8 cellular contexts compared by ENCODE assay signal in genomic region chr1:206243335-206243734, GRCh38. TPM values are rescaled to one million over a fixed set of nuclear protein-coding genes. Genes with fewer than 3 reads are reported as not detected.
DNase-seq lines count a peak whose midpoint lies in the region; ATAC-seq lines count a peak whose summit lies in the region.
"Not testable (repeated sequence)": the region's sequence is repeated elsewhere in the genome, so short reads cannot be mapped to it uniquely, and the experiment has no call there.

No MANE protein-coding gene starts in this region.

- H3K27ac Mint-ChIP-seq in activated CD4-positive, alpha-beta memory T cell treated with anti-CD3 and anti-CD28 coated beads, Interleukin-2, amount 10 ng/mL, durations not matched to agents 7 days and 5 days: not testable (repeated sequence)

- H3K36me3 Mint-ChIP-seq in activated CD4-positive, alpha-beta memory T cell treated with anti-CD3 and anti-CD28 coated beads, Interleukin-2, amount 10 ng/mL, durations not matched to agents 7 days and 5 days (ENCODE audit: low read depth): not testable (repeated sequence)

- CTCF ChIA-PET in activated CD4-positive, alpha-beta memory T cell treated with anti-CD3 and anti-CD28 coated beads, Interleukin-2, amount 10 ng/mL, durations not matched to agents 7 days and 5 days (lab: Charles Lee): not testable (repeated sequence)

- intact Hi-C loops in left colon (cut with DNase I, micrococcal nuclease): not testable (repeated sequence)

- not testable (repeated sequence) for H3K27me3 Mint-ChIP-seq in activated CD4-positive, alpha-beta memory T cell treated with anti-CD3 and anti-CD28 coated beads, Interleukin-2, amount 10 ng/mL, durations not matched to agents 7 days and 5 days

- H3K9me3 Mint-ChIP-seq in activated CD4-positive, alpha-beta memory T cell treated with anti-CD3 and anti-CD28 coated beads, Interleukin-2, amount 10 ng/mL, durations not matched to agents 7 days and 5 days: not testable (repeated sequence)

- DNase-seq in NCI-H146 (lab: John Stamatoyannopoulos, UW): peak; percentile 9
- peak; percentile 22 for DNase-seq in activated CD4-positive, alpha-beta memory T cell treated with anti-CD3 and anti-CD28 coated beads, Interleukin-2, amount 10 ng/mL, durations not matched to agents 7 days and 5 days
- not testable (repeated sequence) for DNase-seq in left colon; stimulated activated naive CD8-positive, alpha-beta T cell treated with anti-CD3 and anti-CD28 coated beads, Interleukin-15, Interleukin-2, amounts not matched to agents 100 U/mL and 50 U/mL, for 24 hours

- POLR2A ChIA-PET in activated CD4-positive, alpha-beta memory T cell treated with anti-CD3 and anti-CD28 coated beads, Interleukin-2, amount 10 ng/mL, durations not matched to agents 7 days and 5 days (lab: Charles Lee): not testable (repeated sequence)

- H3K4me3 Mint-ChIP-seq in activated CD4-positive, alpha-beta memory T cell treated with anti-CD3 and anti-CD28 coated beads, Interleukin-2, amount 10 ng/mL, durations not matched to agents 7 days and 5 days: not testable (repeated sequence)

- not testable (repeated sequence) for H3K4me1 Mint-ChIP-seq in activated CD4-positive, alpha-beta memory T cell treated with anti-CD3 and anti-CD28 coated beads, Interleukin-2, amount 10 ng/mL, durations not matched to agents 7 days and 5 days

- peak; percentile 98 for ATAC-seq in GM18502 (IDR thresholded peaks at IDR 0.05; ENCODE audit: poor library complexity, unreplicated experiment)
- peak; percentile 98 for ATAC-seq in GM19463 (IDR thresholded peaks at IDR 0.05; ENCODE audit: unreplicated experiment)
- ATAC-seq in HG02763 (IDR thresholded peaks at IDR 0.05; ENCODE audit: unreplicated experiment): peak; percentile 98
- ATAC-seq in HG03342 (IDR thresholded peaks at IDR 0.05; ENCODE audit: unreplicated experiment): peak; percentile 96
- ATAC-seq in left colon: peak; percentile 24
- peak; percentile 85 for ATAC-seq in stimulated activated naive CD8-positive, alpha-beta T cell treated with anti-CD3 and anti-CD28 coated beads, Interleukin-15, Interleukin-2, amounts not matched to agents 100 U/mL and 50 U/mL, for 24 hours

RNA-seq across cellular contexts. Expression of gene SRGAP2, which starts 40.0 kb away (rescaled TPM):
- 100 to 1,000 TPM in 1 of 2 experiments, 10 to 100 TPM in 1; 96.1 to 108 TPM for total RNA-seq in activated CD4-positive, alpha-beta memory T cell treated with anti-CD3 and anti-CD28 coated beads, Interleukin-2, amount 10 ng/mL, durations not matched to agents 7 days and 5 days
- 10 to 100 TPM; 13.1 to 15.0 TPM for total RNA-seq in left colon

RNA-seq across cellular contexts. Expression of gene FAM72A, which starts 40.7 kb away (rescaled TPM):
- 10 to 100 TPM; 31.6 to 34.1 TPM for total RNA-seq in activated CD4-positive, alpha-beta memory T cell treated with anti-CD3 and anti-CD28 coated beads, Interleukin-2, amount 10 ng/mL, durations not matched to agents 7 days and 5 days
- 1 to 10 TPM; 1.9 to 2.5 TPM for total RNA-seq in left colon

Comparison
In these comparisons a context has a peak if more than half of its experiments do, and no peak if none do; other contexts are left out.
1. ATAC-seq: peak in every context shown above with its lines; median percentile 98 in GM18502; 98 in GM19463; 98 in HG02763; 96 in HG03342; 85 in stimulated activated naive CD8-positive, alpha-beta T cell treated with anti-CD3 and anti-CD28 coated beads, Interleukin-15, Interleukin-2, amounts not matched to agents 100 U/mL and 50 U/mL, for 24 hours; 24 in left colon.
2. RNA of gene SRGAP2, which starts 40.0 kb away (total RNA-seq): 96.1 to 108 TPM in activated CD4-positive, alpha-beta memory T cell treated with anti-CD3 and anti-CD28 coated beads, Interleukin-2, amount 10 ng/mL, durations not matched to agents 7 days and 5 days; 13.1 to 15.0 TPM in left colon; every median in the first group is over 4 times any median in the second.
3. RNA of gene FAM72A, which starts 40.7 kb away (total RNA-seq): 31.6 to 34.1 TPM in activated CD4-positive, alpha-beta memory T cell treated with anti-CD3 and anti-CD28 coated beads, Interleukin-2, amount 10 ng/mL, durations not matched to agents 7 days and 5 days; 1.9 to 2.5 TPM in left colon; every median in the first group is over 4 times any median in the second.